Comparison of ENCODE assay signal across 9 cellular contexts in genomic region chr10:29239569-29240472, GRCh38. TPM values are rescaled to one million over a fixed set of nuclear protein-coding genes. Genes with fewer than 3 reads are reported as not detected.
DNase-seq lines count a peak whose midpoint lies in the region; ATAC-seq and TF ChIP-seq lines count a peak whose summit lies in the region.
"Had no signal": no experiment of that assay in that cellular context is flagged by ENCODE, and none has a peak within 500 bp of the region (broad histone marks: within the 10 kb centered on the region; RNA-seq: fewer than 3 reads in every experiment).

No MANE protein-coding gene starts in this region.

- no peaks in the 10 kb centered on the region for H3F3A ChIP-seq in GM23248 (ENCODE audit: insufficient read depth)

- DNase-seq in BE2C (peak; percentile 64), GM23248 (peak; percentile 32), SJCRH30 (peak; percentile 29 to 57), hepatic stellate cell (ENCODE audit: low spot score) (peak; percentile 29), HPDE6-E6E7 (ENCODE audit: extremely low spot score) (no peak), NCI-H774 (lab: John Stamatoyannopoulos, UW) (no peak), gastrocnemius medialis (no peak)
- DNase-seq in CD8-positive, alpha-beta T cell, result no peak
- DNase-seq: effector memory CD4-positive, alpha-beta T cell had no signal

- no peak for ATAC-seq in CD8-positive, alpha-beta T cell
- no peak for ATAC-seq in gastrocnemius medialis

- H3K27me3 ChIP-seq in BE2C (no peaks in the 10 kb centered on the region), GM23248 (replicated peaks; ENCODE audit: insufficient read depth) (peaks cover 16% of the 10 kb centered on the region), SJCRH30 (no peaks in the 10 kb centered on the region), gastrocnemius medialis (no peaks in the 10 kb centered on the region)
- H3K27me3 ChIP-seq in CD8-positive, alpha-beta T cell (ENCODE audit: insufficient read depth, low read length), result no peaks in the 10 kb centered on the region

- no peaks in the 10 kb centered on the region for H3K79me2 ChIP-seq in GM23248 (ENCODE audit: insufficient read depth)

- H3K9me3 ChIP-seq in BE2C, result no peaks in the 10 kb centered on the region; the same call in 1 of the 2 replicates
- no peaks in the 10 kb centered on the region for H3K9me3 ChIP-seq in GM23248 (ENCODE audit: low read depth)
- H3K9me3 ChIP-seq in SJCRH30 (replicated peaks), result no peaks in the 10 kb centered on the region
- H3K9me3 ChIP-seq in CD8-positive, alpha-beta T cell (ENCODE audit: low read length), result no peaks in the 10 kb centered on the region
- H3K9me3 ChIP-seq in gastrocnemius medialis, result no peaks in the 10 kb centered on the region

- no peaks in the 10 kb centered on the region for H4K20me1 ChIP-seq in GM23248 (ENCODE audit: insufficient read depth)

- intact Hi-C loops in CD8-positive, alpha-beta T cell (cut with DNase I, micrococcal nuclease), result no loop called here
- intact Hi-C loops in gastrocnemius medialis (cut with DNase I; ENCODE audit: low total_unique reads), result loop anchor here (1.0 kb wide), 1 partner anchor 64 kb away; no protein-coding TSS in a partner anchor

- peak; percentile 94 for TF ChIP-seq CTCF in BE2C (IDR thresholded peaks at IDR 0.05; ENCODE audit: low read depth, low read length)
- TF ChIP-seq CTCF in CD8-positive, alpha-beta T cell (IDR thresholded peaks at IDR 0.05), result no peak
- TF ChIP-seq CTCF in gastrocnemius medialis (IDR thresholded peaks at IDR 0.05 in 4 of 5, conservative IDR thresholded peaks at IDR 0.05 in 1 of 5), result peak in 2 of 5 experiments; percentile 34 to 48

- H3K27ac Mint-ChIP-seq in CD8-positive, alpha-beta T cell, result no peak overlapping the region

- H3K9me3 Mint-ChIP-seq in CD8-positive, alpha-beta T cell, result peaks cover 2% of the 10 kb centered on the region

- H3K4me3 Mint-ChIP-seq in CD8-positive, alpha-beta T cell, result no peak overlapping the region

- 51 to 54% methylated on average over 15 of the region's 15 CpGs for WGBS in GM23248 (ENCODE audit: low coverage in 1 of 2, low lambda C conversion rate in 2 of 2, missing lambda C conversion rate in 2 of 2), 2 experiments

- TF ChIP-seq POLR2A in gastrocnemius medialis (IDR thresholded peaks at IDR 0.05), result no peak

- H3K4me3 ChIP-seq in BE2C (ENCODE audit: low read depth, low read length) (no peak overlapping the region), GM23248 (no peak overlapping the region), SJCRH30 (no peak overlapping the region), gastrocnemius medialis (no peak overlapping the region)
- no peak overlapping the region for H3K4me3 ChIP-seq in CD8-positive, alpha-beta T cell (ENCODE audit: low read depth, low read length)

- H3K27ac ChIP-seq in GM23248, result no peak overlapping the region
- H3K27ac ChIP-seq in SJCRH30, result no peak overlapping the region
- H3K27ac ChIP-seq in CD8-positive, alpha-beta T cell (ENCODE audit: low read depth, low read length), result no peak overlapping the region
- no peak overlapping the region for H3K27ac ChIP-seq in gastrocnemius medialis

- peaks cover 2% of the 10 kb centered on the region for H3K27me3 Mint-ChIP-seq in CD8-positive, alpha-beta T cell (ENCODE audit: low read depth)

- CTCF ChIA-PET in CD8-positive, alpha-beta T cell (lab: Charles Lee), result no interaction called here

- H2AFZ ChIP-seq in GM23248, result no peak overlapping the region

- H3K36me3 ChIP-seq in BE2C (no peaks in the 10 kb centered on the region), GM23248 (ENCODE audit: low read depth) (no peaks in the 10 kb centered on the region), SJCRH30 (no peaks in the 10 kb centered on the region), gastrocnemius medialis (no peaks in the 10 kb centered on the region)
- no peaks in the 10 kb centered on the region for H3K36me3 ChIP-seq in CD8-positive, alpha-beta T cell (ENCODE audit: insufficient read depth, low read length)

- H3K4me2 ChIP-seq in GM23248 (ENCODE audit: unreplicated experiment), result no peak overlapping the region

- peaks cover 6% of the 10 kb centered on the region; the same call in 1 of the 2 replicates for H3K4me1 ChIP-seq in BE2C
- H3K4me1 ChIP-seq in GM23248 (ENCODE audit: insufficient read depth), result no peaks in the 10 kb centered on the region
- H3K4me1 ChIP-seq in SJCRH30, result no peaks in the 10 kb centered on the region
- H3K4me1 ChIP-seq in CD8-positive, alpha-beta T cell (ENCODE audit: insufficient read depth, low read length), result no peaks in the 10 kb centered on the region
- no peaks in the 10 kb centered on the region for H3K4me1 ChIP-seq in gastrocnemius medialis

- H3K9me2 ChIP-seq in GM23248 (ENCODE audit: insufficient read depth), result no peaks in the 10 kb centered on the region

- no peaks in the 10 kb centered on the region for H3K4me1 Mint-ChIP-seq in CD8-positive, alpha-beta T cell (ENCODE audit: low read depth)

- in situ Hi-C loops in GM23248 (cut with MboI) (no loop called here), gastrocnemius medialis (cut with MboI; ENCODE audit: low sequenced_read_pairs in 4 of 4) (loop anchor here in 1 of 4 donors (10.0 kb wide), 1 partner anchor 65 kb away; no protein-coding TSS in a partner anchor)

- POLR2A ChIA-PET in CD8-positive, alpha-beta T cell (lab: Charles Lee), result interaction anchor here (1.6 kb wide), 1 partner anchor 12 kb away, joined by 4 read pairs; no protein-coding TSS in a partner anchor

- H3K36me3 Mint-ChIP-seq in CD8-positive, alpha-beta T cell, result no peaks in the 10 kb centered on the region

- no peak overlapping the region for H3K9ac ChIP-seq in GM23248

RNA-seq across cellular contexts. Expression of gene LYZL1, which starts 49.0 kb away (rescaled TPM):
- polyA plus RNA-seq in BE2C (2012; ENCODE audit: insufficient read depth, insufficient read length, low read depth), result not detected
- total RNA-seq in GM23248 (2014; rRNA removed; shearing (Covaris generic)), result not detected in 2 replicates
- not detected in 2 replicates for polyA plus RNA-seq in GM23248 (2016; fragmentation: Nextera tagmentation; extraction: Ambion mirVana)
- total RNA-seq in SJCRH30 (2014; rRNA removed; shearing (Covaris generic)), result not detected in 2 replicates
- total RNA-seq in CD8-positive, alpha-beta T cell, result not detected
- total RNA-seq in gastrocnemius medialis, result not detected

Comparison
In these comparisons a context has a peak if more than half of its experiments do, and no peak if none do; other contexts are left out.
1. DNase-seq: peak in BE2C (single experiment), GM23248 (single experiment), SJCRH30 (2 of 2) and hepatic stellate cell (single experiment); none in HPDE6-E6E7 (single experiment), NCI-H774 (single experiment), CD8-positive, alpha-beta T cell (0 of 7) and gastrocnemius medialis (0 of 2).